In genomic region chr13:51919531-51919930, GRCh38 we compare ENCODE assay signal across 21 cellular contexts. TPM values are rescaled to one million over a fixed set of nuclear protein-coding genes. Genes with fewer than 3 reads are reported as not detected.
DNase-seq lines count a peak whose midpoint lies in the region; ATAC-seq and TF ChIP-seq lines count a peak whose summit lies in the region.
"Had no signal": no experiment of that assay in that cellular context is flagged by ENCODE, and none has a peak within 500 bp of the region (broad histone marks: within the 10 kb centered on the region; RNA-seq: fewer than 3 reads in every experiment).

No MANE protein-coding gene starts in this region.

- H3K14ac ChIP-seq in trophoblast cell (ENCODE audit: low read length) = no peak overlapping the region

- H3F3A ChIP-seq in PC-3 (ENCODE audit: low read length, unreplicated experiment) = no peaks in the 10 kb centered on the region

- POLR2A ChIA-PET in PC-3 (lab: Charles Lee; ENCODE audit: unreplicated experiment) = no interaction called here
- POLR2A ChIA-PET in activated CD4-positive, alpha-beta memory T cell treated with anti-CD3 and anti-CD28 coated beads for 36 hours (lab: Charles Lee) = no interaction called here

- no peak overlapping the region for H3K18ac ChIP-seq in trophoblast cell (ENCODE audit: low read length)

- no TSS peak for BruUV-seq in PC-3 (replicated peaks; lab: Mats Ljungman, UMichigan)

- H3K9me2 ChIP-seq in PC-3 (replicated peaks; ENCODE audit: low read length) (no peaks in the 10 kb centered on the region), Karpas-422 (replicated peaks; ENCODE audit: insufficient read depth, low read length) (no peaks in the 10 kb centered on the region)
- H3K9me2 ChIP-seq: SK-N-SH had no signal

- H3K79me2 ChIP-seq in PC-3 (ENCODE audit: low read length) (no peaks in the 10 kb centered on the region), trophoblast cell (ENCODE audit: control insufficient read depth, insufficient read depth, low read length, poor library complexity) (no peaks in the 10 kb centered on the region), Karpas-422 (ENCODE audit: low read length) (no peaks in the 10 kb centered on the region)

- H3K79me1 ChIP-seq in trophoblast cell (ENCODE audit: low read length) = no peaks in the 10 kb centered on the region

- H2AFZ ChIP-seq in PC-3 (ENCODE audit: low read length) (peak overlapping the region; percentile 55; the same call in 1 of the 2 replicates), trophoblast cell (ENCODE audit: insufficient read depth, low read length, poor library complexity) (no peak overlapping the region), Karpas-422 (ENCODE audit: low read length) (no peak overlapping the region)

- H3K4me2 ChIP-seq in PC-3 (ENCODE audit: low read length) (peak overlapping the region; percentile 72), trophoblast cell (ENCODE audit: low read length) (no peak overlapping the region), Karpas-422 (ENCODE audit: low read depth, low read length, poor library complexity, severe bottlenecking) (no peak overlapping the region)
- H3K4me2 ChIP-seq: A549; BLaER1 treated with 17β-estradiol and CSF1 and Interleukin-3, amounts not matched to agents 10 nM and 100 nM; SK-N-SH had no signal

- no peak overlapping the region for H2BK12ac ChIP-seq in trophoblast cell (ENCODE audit: low read length)

- H4K12ac ChIP-seq in trophoblast cell (ENCODE audit: low read depth, low read length) = no peak overlapping the region

- no peak overlapping the region for H3K23ac ChIP-seq in trophoblast cell (ENCODE audit: low read length)

- no peak overlapping the region for H3K9ac ChIP-seq in PC-3 (ENCODE audit: low read length)
- H3K9ac ChIP-seq in trophoblast cell (ENCODE audit: low read length) = no peak overlapping the region
- H3K9ac ChIP-seq in Karpas-422 (ENCODE audit: low read length) = no peak overlapping the region
- H3K9ac ChIP-seq: BLaER1 treated with 17β-estradiol and CSF1 and Interleukin-3, amounts not matched to agents 10 nM and 100 nM; SK-N-SH had no signal

- CTCF ChIA-PET in PC-3 (lab: Charles Lee) = interaction anchor here (0.6 kb wide), 1 partner anchor 78 kb away, joined by 8 read pairs; no protein-coding TSS in a partner anchor
- CTCF ChIA-PET in activated CD4-positive, alpha-beta memory T cell treated with anti-CD3 and anti-CD28 coated beads for 36 hours (lab: Charles Lee) = interaction anchor here (0.8 to 0.9 kb wide), 2 partner anchors 10 to 104 kb away, joined by 3 to 4 read pairs; no protein-coding TSS in a partner anchor

- H2BK5ac ChIP-seq in trophoblast cell (ENCODE audit: low read depth, low read length, poor library complexity) = no peak overlapping the region

- no peak overlapping the region for H3K27ac ChIP-seq in PC-3 (ENCODE audit: low read length)
- H3K27ac ChIP-seq in trophoblast cell (ENCODE audit: low read depth, low read length) = no peak overlapping the region
- H3K27ac ChIP-seq in Karpas-422 (ENCODE audit: low read length) = no peak overlapping the region
- H3K27ac ChIP-seq: A549; BLaER1 treated with 17β-estradiol and CSF1 and Interleukin-3, amounts not matched to agents 10 nM and 100 nM; Peyer's patch had no signal

- H4K91ac ChIP-seq in trophoblast cell (ENCODE audit: low read depth, low read length) = no peak overlapping the region

- H4K20me1 ChIP-seq in PC-3 (ENCODE audit: low read length) (no peaks in the 10 kb centered on the region), Karpas-422 (ENCODE audit: insufficient read depth, low read depth, low read length) (no peaks in the 10 kb centered on the region)
- H4K20me1 ChIP-seq: BLaER1 treated with 17β-estradiol and CSF1 and Interleukin-3, amounts not matched to agents 10 nM and 100 nM had no signal

- H3K4me1 ChIP-seq in PC-3 (ENCODE audit: insufficient read depth, low read length) (peaks cover 7% of the 10 kb centered on the region; the same call in 1 of the 2 replicates), trophoblast cell (ENCODE audit: control insufficient read depth in 1 of 2, insufficient read depth in 2 of 2, low read length in 2 of 2) (peaks cover 2 to 8% of the 10 kb centered on the region in 2 experiments), Karpas-422 (ENCODE audit: low read length) (peaks cover 19% of the 10 kb centered on the region)
- H3K4me1 ChIP-seq: A549, Peyer's patch had no signal

- H3K4me3 Mint-ChIP-seq in activated CD4-positive, alpha-beta memory T cell treated with anti-CD3 and anti-CD28 coated beads for 36 hours = no peak overlapping the region

- WGBS in trophoblast cell (ENCODE audit: extremely low coverage, insufficient coverage, insufficient read length) = no CpG with 5 or more reads among the region's 9 CpGs

- H4K8ac ChIP-seq in trophoblast cell (ENCODE audit: low read depth, low read length) = no peak overlapping the region

- no peak overlapping the region for H3K27ac Mint-ChIP-seq in activated CD4-positive, alpha-beta memory T cell treated with anti-CD3 and anti-CD28 coated beads for 36 hours

- peaks cover 9% of the 10 kb centered on the region for H3K4me1 Mint-ChIP-seq in activated CD4-positive, alpha-beta memory T cell treated with anti-CD3 and anti-CD28 coated beads for 36 hours (ENCODE audit: low read depth)

- no peak overlapping the region for H3K4ac ChIP-seq in trophoblast cell (ENCODE audit: low read depth, low read length)

- peak; percentile 29 for DNase-seq in activated CD8-positive, alpha-beta memory T cell treated with anti-CD3 and anti-CD28 coated beads, Interleukin-2, amount 50 U/mL, for 48 hours
- DNase-seq in activated CD8-positive, alpha-beta memory T cell treated with anti-CD3 and anti-CD28 coated beads, Interleukin-2, amount 50 U/mL, for 4 hours = no peak
- DNase-seq in NCI-H146 (lab: John Stamatoyannopoulos, UW) = peak; percentile 84
- peak; percentile 13 for DNase-seq in PC-3
- DNase-seq in trophoblast cell = peak; percentile 29 to 46
- DNase-seq in activated CD4-positive, alpha-beta memory T cell treated with anti-CD3 and anti-CD28 coated beads for 36 hours = no peak
- no peak for DNase-seq in SKM-1 (lab: John Stamatoyannopoulos, UW; ENCODE audit: unreplicated experiment)
- DNase-seq in Karpas-422 = no peak
- DNase-seq: DMS 273 treated with DMSO at 0.1 percent for 48 hours, KG1, MG63, NCI-H1092, NCI-H2029, NCI-H526, Peyer's patch, Right ventricle myocardium superior, SK-N-SH, T-helper 1 cell had no signal

- intact Hi-C loops in PC-3 (cut with micrococcal nuclease) = no loop called here
- intact Hi-C loops in activated CD4-positive, alpha-beta memory T cell treated with anti-CD3 and anti-CD28 coated beads for 36 hours (cut with micrococcal nuclease) = no loop called here

- no peak for TF ChIP-seq CTCF in PC-3 (conservative IDR thresholded peaks at IDR 0.05; ENCODE audit: low read depth, low read length)

- H2AK5ac ChIP-seq in trophoblast cell (ENCODE audit: low read length) = no peak overlapping the region

- no peaks in the 10 kb centered on the region for H3K9me3 Mint-ChIP-seq in activated CD4-positive, alpha-beta memory T cell treated with anti-CD3 and anti-CD28 coated beads for 36 hours

- H3K9me3 ChIP-seq in PC-3 (ENCODE audit: low read length) = no peaks in the 10 kb centered on the region
- no peaks in the 10 kb centered on the region for H3K9me3 ChIP-seq in trophoblast cell (ENCODE audit: insufficient read depth, low read depth, low read length)
- no peaks in the 10 kb centered on the region for H3K9me3 ChIP-seq in Karpas-422 (ENCODE audit: low read length)
- H3K9me3 ChIP-seq: A549; BLaER1 treated with 17β-estradiol and CSF1 and Interleukin-3, amounts not matched to agents 10 nM and 100 nM; MG63; Peyer's patch; SK-N-SH had no signal

- peak; percentile 66 for ATAC-seq in PC-3
- ATAC-seq: A549, HepG2 had no signal

- peaks cover 3% of the 10 kb centered on the region for H3K27me3 Mint-ChIP-seq in activated CD4-positive, alpha-beta memory T cell treated with anti-CD3 and anti-CD28 coated beads for 36 hours

- H3K4me3 ChIP-seq in PC-3 (ENCODE audit: low read length) (peak overlapping the region; percentile 35; the same call in 1 of the 2 replicates), trophoblast cell (ENCODE audit: low read depth, low read length) (no peak overlapping the region), Karpas-422 (ENCODE audit: low read length) (no peak overlapping the region)
- H3K4me3 ChIP-seq: A549; BLaER1 treated with 17β-estradiol and CSF1 and Interleukin-3, amounts not matched to agents 10 nM and 100 nM; MG63; Peyer's patch had no signal

- H3K36me3 Mint-ChIP-seq in activated CD4-positive, alpha-beta memory T cell treated with anti-CD3 and anti-CD28 coated beads for 36 hours = no peaks in the 10 kb centered on the region

- no peak overlapping the region for H2BK120ac ChIP-seq in trophoblast cell (ENCODE audit: insufficient read depth, low read length, poor library complexity)

- H3K36me3 ChIP-seq in PC-3 (ENCODE audit: low read depth, low read length) (no peaks in the 10 kb centered on the region), trophoblast cell (ENCODE audit: control insufficient read depth in 1 of 2, insufficient read depth in 2 of 2, low read length in 2 of 2) (peaks cover 5 to 6% of the 10 kb centered on the region in 2 experiments), Karpas-422 (ENCODE audit: insufficient read depth, low read length) (no peaks in the 10 kb centered on the region)
- H3K36me3 ChIP-seq: BLaER1 treated with 17β-estradiol and CSF1 and Interleukin-3, amounts not matched to agents 10 nM and 100 nM; MG63 had no signal

- no peaks in the 10 kb centered on the region for H3K27me3 ChIP-seq in PC-3 (ENCODE audit: low read length)
- no peaks in the 10 kb centered on the region for H3K27me3 ChIP-seq in trophoblast cell (ENCODE audit: insufficient read depth, low read length)
- no peaks in the 10 kb centered on the region; the same call in 1 of the 2 replicates for H3K27me3 ChIP-seq in Karpas-422 (ENCODE audit: low read length)
- H3K27me3 ChIP-seq: BLaER1 treated with 17β-estradiol and CSF1 and Interleukin-3, amounts not matched to agents 10 nM and 100 nM; MG63; Peyer's patch had no signal

RNA-seq across cellular contexts. Expression of gene CCDC70, which starts 57.8 kb away (rescaled TPM):
- not detected in 2 replicates for total RNA-seq in PC-3 (2014; rRNA removed)
- 0.04 TPM in 1 of 2 replicates, not detected in the other for polyA plus RNA-seq in trophoblast cell (2013)
- not detected for total RNA-seq in activated CD4-positive, alpha-beta memory T cell treated with anti-CD3 and anti-CD28 coated beads for 36 hours
- not detected in 2 replicates for total RNA-seq in Karpas-422 (2014; rRNA removed; shearing (Covaris generic); ENCODE audit: low replicate concordance)
- total RNA-seq: Peyer's patch, Right ventricle myocardium superior had no signal
- polyA plus RNA-seq: A549, HepG2, SK-N-SH had no signal

Comparison
In these comparisons a context has a peak if more than half of its experiments do, and no peak if none do; other contexts are left out.
1. DNase-seq: peak in activated CD8-positive, alpha-beta memory T cell treated with anti-CD3 and anti-CD28 coated beads, Interleukin-2, amount 50 U/mL, for 48 hours (single experiment), NCI-H146 (single experiment), PC-3 (single experiment) and trophoblast cell (2 of 2); none in activated CD8-positive, alpha-beta memory T cell treated with anti-CD3 and anti-CD28 coated beads, Interleukin-2, amount 50 U/mL, for 4 hours (single experiment), activated CD4-positive, alpha-beta memory T cell treated with anti-CD3 and anti-CD28 coated beads for 36 hours (single experiment), SKM-1 (single experiment) and Karpas-422 (single experiment).